Comparison of ENCODE assay signal across 1 cellular context in genomic region chr9:94867281-94867841, GRCh38.
TF ChIP-seq lines count a peak whose summit lies in the region.

No MANE protein-coding gene starts in this region.

TF ChIP-seq in HepG2, 621 proteins besides CTCF, POLR2A, EP300 and RAD21 (continued from another document and continues in another):
- no peak for TF ChIP-seq SNAPC4 (CRISPR knock-in tag; IDR thresholded peaks at IDR 0.05)
- TF ChIP-seq SNRNP70 (IDR thresholded peaks at IDR 0.05; ENCODE audit: low read depth, low read length): no peak
- no peak for TF ChIP-seq ZNF652 (CRISPR knock-in tag; IDR thresholded peaks at IDR 0.05; ENCODE audit: borderline replicate concordance, low read depth)
- TF ChIP-seq ZNF207 (IDR thresholded peaks at IDR 0.05; ENCODE audit: borderline replicate concordance): no peak
- TF ChIP-seq TCF12 (IDR thresholded peaks at IDR 0.05): no peak
- no peak for TF ChIP-seq TCF12 (CRISPR knock-in tag; IDR thresholded peaks at IDR 0.05)
- TF ChIP-seq LRRFIP1 (CRISPR knock-in tag; conservative IDR thresholded peaks at IDR 0.05): no peak
- no peak for TF ChIP-seq TFDP2 (CRISPR knock-in tag; IDR thresholded peaks at IDR 0.05)
- TF ChIP-seq EED (CRISPR knock-in tag; IDR thresholded peaks at IDR 0.05): no peak
- TF ChIP-seq MBNL3 (CRISPR knock-in tag; conservative IDR thresholded peaks at IDR 0.05): no peak
- no peak for TF ChIP-seq ZUFSP (CRISPR knock-in tag; IDR thresholded peaks at IDR 0.05; ENCODE audit: borderline replicate concordance)
- no peak for TF ChIP-seq ZBTB2 (CRISPR knock-in tag; IDR thresholded peaks at IDR 0.05; ENCODE audit: low read depth)
- no peak for TF ChIP-seq TAF1 (CRISPR knock-in tag; IDR thresholded peaks at IDR 0.05)
- peak; percentile 95 for TF ChIP-seq GATAD2A (CRISPR knock-in tag; IDR thresholded peaks at IDR 0.05)
- no peak for TF ChIP-seq JARID2 (CRISPR knock-in tag; IDR thresholded peaks at IDR 0.05; ENCODE audit: insufficient replicate concordance)
- TF ChIP-seq IKZF4 (CRISPR knock-in tag; IDR thresholded peaks at IDR 0.05; ENCODE audit: borderline replicate concordance, low read depth, not compliant biosample characterization): no peak
- 0 out of 2 replicates have a peak, but pooled peaks have one; percentile 42 for TF ChIP-seq ZSCAN9 (CRISPR knock-in tag; IDR thresholded peaks at IDR 0.05; ENCODE audit: borderline replicate concordance)
- no peak for TF ChIP-seq KDM6A (CRISPR knock-in tag; IDR thresholded peaks at IDR 0.05; ENCODE audit: low read depth)
- TF ChIP-seq KDM4B (CRISPR knock-in tag; IDR thresholded peaks at IDR 0.05): no peak
- no peak for TF ChIP-seq TRIM24 (CRISPR knock-in tag; IDR thresholded peaks at IDR 0.05)
- TF ChIP-seq ZNF7 (CRISPR knock-in tag; IDR thresholded peaks at IDR 0.05): no peak
- TF ChIP-seq RARA (CRISPR knock-in tag; IDR thresholded peaks at IDR 0.05): peak; percentile 100
- TF ChIP-seq ZNF101 (CRISPR knock-in tag; IDR thresholded peaks at IDR 0.05; ENCODE audit: borderline replicate concordance, low read depth): no peak
- TF ChIP-seq ZNF276 (CRISPR knock-in tag; IDR thresholded peaks at IDR 0.05; ENCODE audit: low read depth): no peak
- TF ChIP-seq HOXA9 (CRISPR knock-in tag; IDR thresholded peaks at IDR 0.05; ENCODE audit: borderline replicate concordance): no peak
- peak; percentile 21; the same call in 1 of the 2 replicates for TF ChIP-seq ZNF747 (CRISPR knock-in tag; IDR thresholded peaks at IDR 0.05; ENCODE audit: borderline replicate concordance)
- TF ChIP-seq FOXA1 (IDR thresholded peaks at IDR 0.05): no peak
- peak; percentile 96 for TF ChIP-seq FOXA1 (CRISPR knock-in tag; IDR thresholded peaks at IDR 0.05)
- peak; percentile 87 for TF ChIP-seq ERF (CRISPR knock-in tag; IDR thresholded peaks at IDR 0.05)
- TF ChIP-seq IKZF1 (IDR thresholded peaks at IDR 0.05): no peak
- no peak for TF ChIP-seq PRDM15 (CRISPR knock-in tag; IDR thresholded peaks at IDR 0.05)
- TF ChIP-seq EEA1 (CRISPR knock-in tag; IDR thresholded peaks at IDR 0.05; ENCODE audit: borderline replicate concordance): no peak
